ENCODE assay signal across 8 cellular contexts in genomic region chr9:124870723-124871122, GRCh38. TPM values are rescaled to one million over a fixed set of nuclear protein-coding genes. Genes with fewer than 3 reads are reported as not detected.
DNase-seq lines count a peak whose midpoint lies in the region; ATAC-seq and TF ChIP-seq lines count a peak whose summit lies in the region.

No MANE protein-coding gene starts in this region.

- peak overlapping the region; percentile 98 for H3K27ac Mint-ChIP-seq in activated T-helper 2 cell treated with anti-CD3 and anti-CD28 coated beads, Interferon-gamma antibody, Interleukin-2, Interleukin-4, amounts not matched to agents 10 μg/mL and 5 μg/mL and 100 μg/mL, durations not matched to agents 14 hours and 24 hours and 36 hours

- WGBS in suprapubic skin = 49% methylated on average over 6 of the region's 6 CpGs

- peak; percentile 55 for DNase-seq in SIG-M5 treated with dmso at 0.1 percent for 504 hours (lab: John Stamatoyannopoulos, UW; ENCODE audit: unreplicated experiment)
- DNase-seq in SIG-M5 (lab: John Stamatoyannopoulos, UW) = no peak
- DNase-seq in activated T-helper 2 cell treated with anti-CD3 and anti-CD28 coated beads, Interferon-gamma antibody, Interleukin-2, Interleukin-4, amounts not matched to agents 10 μg/mL and 5 μg/mL and 100 μg/mL, durations not matched to agents 14 hours and 24 hours and 36 hours (ENCODE audit: low spot score) = no peak
- no peak for DNase-seq in suprapubic skin (ENCODE audit: low spot score in 2 of 2)
- no peak for DNase-seq in activated gamma-delta T cell (lab: John Stamatoyannopoulos, UW)
- no peak for DNase-seq in C1 segment of cervical spinal cord (lab: John Stamatoyannopoulos, UW)

- no peaks in the 10 kb centered on the region for H3K27me3 Mint-ChIP-seq in activated T-helper 2 cell treated with anti-CD3 and anti-CD28 coated beads, Interferon-gamma antibody, Interleukin-2, Interleukin-4, amounts not matched to agents 10 μg/mL and 5 μg/mL and 100 μg/mL, durations not matched to agents 14 hours and 24 hours and 36 hours (ENCODE audit: low read depth)

- intact Hi-C loops in activated T-helper 2 cell treated with anti-CD3 and anti-CD28 coated beads, Interferon-gamma antibody, Interleukin-2, Interleukin-4, amounts not matched to agents 10 μg/mL and 5 μg/mL and 100 μg/mL, durations not matched to agents 14 hours and 24 hours and 36 hours (cut with micrococcal nuclease) = loop anchor here (1.0 to 5.0 kb wide), 6 partner anchors 8 to 390 kb away; partner anchors contain the start of genes ARPC5L, GAPVD1, GOLGA1 and HSPA5

- no peaks in the 10 kb centered on the region for H3K27me3 ChIP-seq in iPS-20b (ENCODE audit: insufficient read depth, low read length)
- H3K27me3 ChIP-seq in suprapubic skin = no peaks in the 10 kb centered on the region

- peak overlapping the region; percentile 99 for H3K4me3 Mint-ChIP-seq in activated T-helper 2 cell treated with anti-CD3 and anti-CD28 coated beads, Interferon-gamma antibody, Interleukin-2, Interleukin-4, amounts not matched to agents 10 μg/mL and 5 μg/mL and 100 μg/mL, durations not matched to agents 14 hours and 24 hours and 36 hours (ENCODE audit: low read depth)

- H3K9me3 ChIP-seq in iPS-20b (ENCODE audit: insufficient read depth, low read depth, low read length) (no peaks in the 10 kb centered on the region), suprapubic skin (no peaks in the 10 kb centered on the region)

- H3K4me1 Mint-ChIP-seq in activated T-helper 2 cell treated with anti-CD3 and anti-CD28 coated beads, Interferon-gamma antibody, Interleukin-2, Interleukin-4, amounts not matched to agents 10 μg/mL and 5 μg/mL and 100 μg/mL, durations not matched to agents 14 hours and 24 hours and 36 hours (ENCODE audit: low read depth) = peaks cover 39% of the 10 kb centered on the region

- no peaks in the 10 kb centered on the region for H3K9me3 Mint-ChIP-seq in activated T-helper 2 cell treated with anti-CD3 and anti-CD28 coated beads, Interferon-gamma antibody, Interleukin-2, Interleukin-4, amounts not matched to agents 10 μg/mL and 5 μg/mL and 100 μg/mL, durations not matched to agents 14 hours and 24 hours and 36 hours

- TF ChIP-seq EP300 in suprapubic skin (IDR thresholded peaks at IDR 0.05) = no peak

- H3K27ac ChIP-seq in iPS-20b (ENCODE audit: low read length) (no peak overlapping the region), suprapubic skin (peak overlapping the region; percentile 93)

- peaks cover 59% of the 10 kb centered on the region for H3K36me3 Mint-ChIP-seq in activated T-helper 2 cell treated with anti-CD3 and anti-CD28 coated beads, Interferon-gamma antibody, Interleukin-2, Interleukin-4, amounts not matched to agents 10 μg/mL and 5 μg/mL and 100 μg/mL, durations not matched to agents 14 hours and 24 hours and 36 hours (ENCODE audit: low read depth)

- H3K4me3 ChIP-seq in iPS-20b (ENCODE audit: low read length) = peak overlapping the region; percentile 99
- peak overlapping the region; percentile 63 for H3K4me3 ChIP-seq in suprapubic skin

- H3K9ac ChIP-seq in iPS-20b (ENCODE audit: low read depth, low read length) = peak overlapping the region; percentile 96; the same call in 1 of the 2 replicates

- no peak for ATAC-seq in HG03354 (IDR thresholded peaks at IDR 0.05; ENCODE audit: poor library complexity, severe bottlenecking, unreplicated experiment)

- TF ChIP-seq POLR2A in suprapubic skin (IDR thresholded peaks at IDR 0.05) = no peak

- H3K4me1 ChIP-seq in iPS-20b (ENCODE audit: insufficient read depth, low read length) (peaks cover 10% of the 10 kb centered on the region; the same call in 1 of the 2 replicates), suprapubic skin (peaks cover 59% of the 10 kb centered on the region)

- H3K36me3 ChIP-seq in iPS-20b (ENCODE audit: insufficient read depth, low read depth, low read length) = peaks cover 50% of the 10 kb centered on the region
- peaks cover 20% of the 10 kb centered on the region for H3K36me3 ChIP-seq in suprapubic skin

- no peak for TF ChIP-seq CTCF in suprapubic skin (IDR thresholded peaks at IDR 0.05)

RNA-seq across cellular contexts. Expression of gene ARPC5L, which starts 8.8 kb away (rescaled TPM):
- 76.4 and 76.7 TPM in 2 replicates for total RNA-seq in activated T-helper 2 cell treated with anti-CD3 and anti-CD28 coated beads, Interferon-gamma antibody, Interleukin-2, Interleukin-4, amounts not matched to agents 10 μg/mL and 5 μg/mL and 100 μg/mL, durations not matched to agents 14 hours and 24 hours and 36 hours
- total RNA-seq in suprapubic skin = 10 to 100 TPM; 16.9 to 52.4 (median 33.0) TPM

RNA-seq across cellular contexts. Expression of gene RPL35, which starts 9.0 kb away (rescaled TPM):
- 1,671 and 1,735 TPM in 2 replicates for total RNA-seq in activated T-helper 2 cell treated with anti-CD3 and anti-CD28 coated beads, Interferon-gamma antibody, Interleukin-2, Interleukin-4, amounts not matched to agents 10 μg/mL and 5 μg/mL and 100 μg/mL, durations not matched to agents 14 hours and 24 hours and 36 hours
- 1,000 to 10,000 TPM; 1,001 to 2,050 (median 1,799) TPM for total RNA-seq in suprapubic skin

RNA-seq across cellular contexts. Expression of gene WDR38, which starts 17.5 kb away (rescaled TPM):
- not detected in 2 replicates for total RNA-seq in activated T-helper 2 cell treated with anti-CD3 and anti-CD28 coated beads, Interferon-gamma antibody, Interleukin-2, Interleukin-4, amounts not matched to agents 10 μg/mL and 5 μg/mL and 100 μg/mL, durations not matched to agents 14 hours and 24 hours and 36 hours
- total RNA-seq in suprapubic skin = not detected
